Comparison of ENCODE assay signal across 1 cellular context in genomic region chr6:27178001-27178730, GRCh38.
TF ChIP-seq lines count a peak whose summit lies in the region.

No MANE protein-coding gene starts in this region.

TF ChIP-seq in GM23338, 12 proteins besides CTCF, POLR2A, EP300 and RAD21 (continued from another document):
- TF ChIP-seq ZNF462 (CRISPR knock-in tag; IDR thresholded peaks at IDR 0.05), result no peak
- TF ChIP-seq CREB1 (CRISPR knock-in tag; IDR thresholded peaks at IDR 0.05; ENCODE audit: low read depth), result peak; percentile 11; the same call in 1 of the 2 replicates
- no peak for TF ChIP-seq REST (IDR thresholded peaks at IDR 0.05; ENCODE audit: unreplicated experiment)
- no peak; the same call in 1 of the 2 replicates for TF ChIP-seq ETS1 (IDR thresholded peaks at IDR 0.05)
- TF ChIP-seq EZH2 (IDR thresholded peaks at IDR 0.05; ENCODE audit: low read depth, unreplicated experiment), result no peak
- TF ChIP-seq JUNB (IDR thresholded peaks at IDR 0.05; ENCODE audit: unreplicated experiment), result no peak
- TF ChIP-seq ZNF331 (CRISPR knock-in tag; IDR thresholded peaks at IDR 0.05; ENCODE audit: low read depth), result no peak
- no peak for TF ChIP-seq NANOG (IDR thresholded peaks at IDR 0.05; ENCODE audit: borderline replicate concordance)
